ENCODE assay signal across 13 cellular contexts in the genomic region with DNA sequence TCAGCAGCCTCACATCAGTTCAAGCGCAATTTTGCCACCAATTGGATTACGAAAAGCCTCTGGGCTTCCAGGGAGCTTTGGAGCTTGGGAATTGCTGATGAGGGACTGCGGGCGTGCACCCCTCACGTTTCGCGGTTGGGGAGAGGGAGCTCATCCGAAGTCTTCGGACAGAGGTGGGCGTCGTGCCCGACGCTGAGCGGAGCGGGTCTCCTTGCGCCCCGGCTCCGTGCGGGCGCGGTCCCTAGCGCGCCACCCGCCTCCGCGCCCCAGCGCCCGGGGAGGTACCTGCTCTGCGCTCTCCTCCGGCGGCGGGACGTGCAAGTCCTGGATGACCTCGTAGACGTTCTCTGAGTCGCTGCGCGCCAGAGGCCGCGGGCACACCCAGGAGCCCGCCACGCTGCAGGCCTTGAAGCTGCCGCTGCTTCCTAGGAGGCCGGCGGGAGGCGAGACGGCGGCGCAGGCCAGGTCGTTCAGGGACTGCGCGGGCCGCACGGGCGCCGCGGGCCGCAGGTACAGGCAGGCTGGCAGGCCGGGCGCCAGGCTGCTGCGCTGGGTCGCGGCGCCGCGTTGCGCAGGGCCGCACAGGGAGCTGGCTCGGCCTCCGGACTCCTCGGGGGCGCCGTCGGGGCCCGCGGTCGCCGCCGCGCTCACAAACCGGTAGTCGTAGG. TPM values are rescaled to one million over a fixed set of nuclear protein-coding genes. Genes with fewer than 3 reads are reported as not detected.
DNase-seq lines count a peak whose midpoint lies in the region; TF ChIP-seq lines count a peak whose summit lies in the region.
"Had no signal": no experiment of that assay in that cellular context is flagged by ENCODE, and none has a peak within 500 bp of the region (broad histone marks: within the 10 kb centered on the region; RNA-seq: fewer than 3 reads in every experiment).

No MANE protein-coding gene starts in this region.

- peaks cover 32% of the 10 kb centered on the region for H3K4me1 ChIP-seq in hepatocyte (ENCODE audit: insufficient read depth)

- H3K27me3 ChIP-seq in hepatocyte (peaks cover 35% of the 10 kb centered on the region), brain microvascular endothelial cell (replicated peaks) (peaks cover 30% of the 10 kb centered on the region)

- no peaks in the 10 kb centered on the region for H3K9me2 ChIP-seq in hepatocyte (replicated peaks; ENCODE audit: insufficient read depth)

- intact Hi-C loops in lower leg skin (cut with DNase I; ENCODE audit: low total_unique reads), result no loop called here

- no peak for TF ChIP-seq POLR2A in lower leg skin (IDR thresholded peaks at IDR 0.05)

- H3K36me3 ChIP-seq in hepatocyte (replicated peaks; ENCODE audit: insufficient read depth, low read depth) (no peaks in the 10 kb centered on the region), brain microvascular endothelial cell (replicated peaks) (no peaks in the 10 kb centered on the region)

- no peaks in the 10 kb centered on the region for H3K9me3 Mint-ChIP-seq in progenitor cell of endocrine pancreas (ENCODE audit: low read depth)
- H3K9me3 Mint-ChIP-seq: activated T-cell treated with anti-CD3 and anti-CD28 coated beads, Interleukin-2, amount 50 U/mL, for 24 hours; stimulated activated effector memory CD8-positive, alpha-beta T cell treated with anti-CD3 and anti-CD28 coated beads, Interleukin-12 subunit alpha, Interleukin-12 subunit beta, amount 100 ng/mL, for 72 hours had no signal

- H3K9me3 ChIP-seq in hepatocyte (ENCODE audit: low read depth), result no peaks in the 10 kb centered on the region

- H3K27me3 Mint-ChIP-seq in progenitor cell of endocrine pancreas, result peaks cover 57% of the 10 kb centered on the region

- in situ Hi-C loops in brain microvascular endothelial cell (cut with HindIII; ENCODE audit: low pct_ligation_motif_present, low sequenced_read_pairs), result no loop called here

- no peak overlapping the region for H3K4me3 Mint-ChIP-seq in progenitor cell of endocrine pancreas (ENCODE audit: low read depth)
- H3K4me3 Mint-ChIP-seq: activated T-cell treated with anti-CD3 and anti-CD28 coated beads, Interleukin-2, amount 50 U/mL, for 24 hours had no signal

- DNase-seq in Daoy (ENCODE audit: low read depth) (peak; percentile 47), NCI-H82 (lab: John Stamatoyannopoulos, UW) (peak; percentile 86), hepatocyte (ENCODE audit: low spot score) (peak; percentile 69), progenitor cell of endocrine pancreas (ENCODE audit: low spot score, unreplicated experiment) (peak; percentile 43), SW480 (ENCODE audit: low spot score) (no peak), lower leg skin (ENCODE audit: low spot score in 2 of 2) (no peak), brain microvascular endothelial cell (no peak), NCI-H187 (lab: John Stamatoyannopoulos, UW) (no peak)
- DNase-seq: activated T-cell treated with anti-CD3 and anti-CD28 coated beads, Interleukin-2, amount 50 U/mL, for 24 hours; effector memory CD4-positive, alpha-beta T cell; GDM1; kidney glomerular epithelial cell had no signal

- H3K27ac ChIP-seq in hepatocyte, result no peak overlapping the region
- H3K27ac ChIP-seq in brain microvascular endothelial cell, result no peak overlapping the region

- no peak overlapping the region for H3K4me3 ChIP-seq in hepatocyte
- no peak overlapping the region for H3K4me3 ChIP-seq in lower leg skin (ENCODE audit: low read depth, poor library complexity, severe bottlenecking)
- no peak overlapping the region for H3K4me3 ChIP-seq in brain microvascular endothelial cell (ENCODE audit: low read depth, low read length)

- H3K27ac Mint-ChIP-seq in progenitor cell of endocrine pancreas, result no peak overlapping the region
- H3K27ac Mint-ChIP-seq: activated T-cell treated with anti-CD3 and anti-CD28 coated beads, Interleukin-2, amount 50 U/mL, for 24 hours; stimulated activated effector memory CD8-positive, alpha-beta T cell treated with anti-CD3 and anti-CD28 coated beads, Interleukin-12 subunit alpha, Interleukin-12 subunit beta, amount 100 ng/mL, for 72 hours had no signal

- WGBS in hepatocyte (ENCODE audit: low lambda C conversion rate, missing lambda C conversion rate), result 5% methylated on average over 79 of the region's 82 CpGs
- 15 to 36% methylated on average over 46 to 67 of the region's 82 CpGs for WGBS in lower leg skin, 2 donors

- no peak overlapping the region for H2AFZ ChIP-seq in hepatocyte

- peak overlapping the region; percentile 98 for H3K4me2 ChIP-seq in hepatocyte

- no peaks in the 10 kb centered on the region for H3K36me3 Mint-ChIP-seq in progenitor cell of endocrine pancreas (ENCODE audit: insufficient read depth)
- H3K36me3 Mint-ChIP-seq: stimulated activated effector memory CD8-positive, alpha-beta T cell treated with anti-CD3 and anti-CD28 coated beads, Interleukin-12 subunit alpha, Interleukin-12 subunit beta, amount 100 ng/mL, for 72 hours had no signal

- H4K20me1 ChIP-seq in hepatocyte (ENCODE audit: insufficient read depth, poor library complexity, severe bottlenecking), result no peaks in the 10 kb centered on the region

- TF ChIP-seq CTCF in hepatocyte (IDR thresholded peaks at IDR 0.05; ENCODE audit: poor library complexity) (no peak), progenitor cell of endocrine pancreas (IDR thresholded peaks at IDR 0.05; ENCODE audit: unreplicated experiment) (no peak), lower leg skin (IDR thresholded peaks at IDR 0.05) (no peak), brain microvascular endothelial cell (IDR thresholded peaks at IDR 0.05; ENCODE audit: low read depth, low read length, missing control alignments) (no peak)

- H3K4me1 Mint-ChIP-seq in progenitor cell of endocrine pancreas (ENCODE audit: low read depth), result peaks cover 10% of the 10 kb centered on the region

- peaks cover 3% of the 10 kb centered on the region for H3K79me2 ChIP-seq in hepatocyte

RNA-seq across cellular contexts. Expression of gene ARHGAP27, which starts 3.2 kb away (rescaled TPM):
- total RNA-seq in Daoy (2014; rRNA removed; shearing (Covaris generic)), result 2.8 and 3.3 TPM in 2 replicates
- total RNA-seq in hepatocyte (27.9 and 78.1 TPM in 2 replicates), progenitor cell of endocrine pancreas (7.6 and 12.7 TPM in 2 replicates), lower leg skin (10 to 100 TPM; 58.5 to 84.4 (median 68.2) TPM)
- 21.1 and 24.4 TPM in 2 replicates for polyA plus RNA-seq in hepatocyte

Comparison
In these comparisons a context has a peak if more than half of its experiments do, and no peak if none do; other contexts are left out.
1. DNase-seq: peak in Daoy (single experiment), NCI-H82 (single experiment), hepatocyte (single experiment) and progenitor cell of endocrine pancreas (single experiment); none in SW480 (single experiment), lower leg skin (0 of 2), brain microvascular endothelial cell (single experiment) and NCI-H187 (0 of 2).